ENCODE assay signal across 8 cellular contexts in genomic region chr5:16690243-16690839, GRCh38.
DNase-seq lines count a peak whose midpoint lies in the region; ATAC-seq and TF ChIP-seq lines count a peak whose summit lies in the region.

No MANE protein-coding gene starts in this region.

- H3K4me3 ChIP-seq in SJSA1: no peak overlapping the region
- H3K4me3 ChIP-seq in esophagus squamous epithelium: no peak overlapping the region
- H3K4me3 ChIP-seq in trophoblast cell (ENCODE audit: low read depth, low read length): no peak overlapping the region

- no peak overlapping the region for H2BK5ac ChIP-seq in trophoblast cell (ENCODE audit: low read depth, low read length, poor library complexity)

- DNase-seq in GM03348 (ENCODE audit: low spot score): peak; percentile 89
- DNase-seq in HT1080 (ENCODE audit: low read depth): peak; percentile 63
- DNase-seq in SJSA1 (ENCODE audit: low read depth in 1 of 2, low spot score in 2 of 2): peak; percentile 57 to 63
- no peak for DNase-seq in esophagus squamous epithelium (lab: John Stamatoyannopoulos, UW)
- DNase-seq in trophoblast cell: peak in 1 of 2 donors; percentile 71
- no peak for DNase-seq in NCI-H2029 (lab: John Stamatoyannopoulos, UW)

- H3K4me1 ChIP-seq in SJSA1 (replicated peaks) (no peaks in the 10 kb centered on the region), esophagus squamous epithelium (no peaks in the 10 kb centered on the region), trophoblast cell (ENCODE audit: control insufficient read depth in 1 of 2, insufficient read depth in 2 of 2, low read length in 2 of 2) (no peaks in the 10 kb centered on the region)

- ATAC-seq in GM21381 (IDR thresholded peaks at IDR 0.05; ENCODE audit: unreplicated experiment) (peak; percentile 93), HG03025 (IDR thresholded peaks at IDR 0.05; ENCODE audit: low FRiP score, unreplicated experiment) (no peak)

- no peak overlapping the region for H2BK12ac ChIP-seq in trophoblast cell (ENCODE audit: low read length)

- H3K79me2 ChIP-seq in trophoblast cell (ENCODE audit: control insufficient read depth, insufficient read depth, low read length, poor library complexity): no peaks in the 10 kb centered on the region

- no peaks in the 10 kb centered on the region for H3K27me3 ChIP-seq in SJSA1 (replicated peaks)
- no peaks in the 10 kb centered on the region for H3K27me3 ChIP-seq in esophagus squamous epithelium
- H3K27me3 ChIP-seq in trophoblast cell (ENCODE audit: insufficient read depth, low read length): no peaks in the 10 kb centered on the region

- H3K36me3 ChIP-seq in SJSA1 (peaks cover 86% of the 10 kb centered on the region), esophagus squamous epithelium (peaks cover 0 to 88% (median 0%) of the 10 kb centered on the region in 3 donors), trophoblast cell (ENCODE audit: control insufficient read depth in 1 of 2, insufficient read depth in 2 of 2, low read length in 2 of 2) (peaks cover 27 to 36% of the 10 kb centered on the region in 2 experiments)

- H3K14ac ChIP-seq in trophoblast cell (ENCODE audit: low read length): no peak overlapping the region

- peak overlapping the region; percentile 35 for H4K12ac ChIP-seq in trophoblast cell (ENCODE audit: low read depth, low read length)

- no peaks in the 10 kb centered on the region for H3K79me1 ChIP-seq in trophoblast cell (ENCODE audit: low read length)

- no peak overlapping the region for H3K4me2 ChIP-seq in trophoblast cell (ENCODE audit: low read length)

- H3K27ac ChIP-seq in SJSA1 (no peak overlapping the region), esophagus squamous epithelium (no peak overlapping the region), trophoblast cell (ENCODE audit: low read depth, low read length) (no peak overlapping the region)

- no peak overlapping the region for H3K18ac ChIP-seq in trophoblast cell (ENCODE audit: low read length)

- no peak overlapping the region for H3K4ac ChIP-seq in trophoblast cell (ENCODE audit: low read depth, low read length)

- intact Hi-C loops in esophagus squamous epithelium (cut with DNase I): no loop called here

- H2AFZ ChIP-seq in trophoblast cell (ENCODE audit: insufficient read depth, low read length, poor library complexity): no peak overlapping the region

- H3K9me3 ChIP-seq in SJSA1 (replicated peaks) (no peaks in the 10 kb centered on the region), esophagus squamous epithelium (no peaks in the 10 kb centered on the region), trophoblast cell (ENCODE audit: insufficient read depth, low read depth, low read length) (no peaks in the 10 kb centered on the region)

- 63 to 67% methylated on average over 5 to 7 of the region's 7 CpGs for WGBS in esophagus squamous epithelium, 2 donors
- no CpG with 5 or more reads among the region's 7 CpGs for WGBS in trophoblast cell (ENCODE audit: extremely low coverage, insufficient coverage, insufficient read length)

- no peak overlapping the region for H4K8ac ChIP-seq in trophoblast cell (ENCODE audit: low read depth, low read length)

- no peak for TF ChIP-seq POLR2A in esophagus squamous epithelium (IDR thresholded peaks at IDR 0.05)

- no peak overlapping the region for H4K91ac ChIP-seq in trophoblast cell (ENCODE audit: low read depth, low read length)

- TF ChIP-seq CTCF in esophagus squamous epithelium (IDR thresholded peaks at IDR 0.05): peak in 5 of 6 experiments; percentile 27 to 62 (median 37)

- H2BK120ac ChIP-seq in trophoblast cell (ENCODE audit: insufficient read depth, low read length, poor library complexity): no peak overlapping the region

- H2AK5ac ChIP-seq in trophoblast cell (ENCODE audit: low read length): no peak overlapping the region

- H3K23ac ChIP-seq in trophoblast cell (ENCODE audit: low read length): no peak overlapping the region

- no peak overlapping the region for H3K9ac ChIP-seq in trophoblast cell (ENCODE audit: low read length)

Comparison
In these comparisons a context has a peak if more than half of its experiments do, and no peak if none do; other contexts are left out.
1. DNase-seq: peak in GM03348 (single experiment), HT1080 (single experiment) and SJSA1 (2 of 2); none in esophagus squamous epithelium (single experiment) and NCI-H2029 (single experiment).